Comparison of ENCODE assay signal across 1 cellular context in genomic region chr2:197079832-197080555, GRCh38.
TF ChIP-seq lines count a peak whose summit lies in the region.

No MANE protein-coding gene starts in this region.

TF ChIP-seq in WTC11, 78 proteins besides CTCF, POLR2A, EP300 and RAD21 (continued from another document):
- no peak for TF ChIP-seq AFF4 (CRISPR knock-in tag; IDR thresholded peaks at IDR 0.05; ENCODE audit: borderline replicate concordance)
- TF ChIP-seq ZNF416 (CRISPR knock-in tag; IDR thresholded peaks at IDR 0.05) = no peak
- TF ChIP-seq RELA (CRISPR knock-in tag; IDR thresholded peaks at IDR 0.05; ENCODE audit: borderline replicate concordance) = no peak
- no peak for TF ChIP-seq TEAD4 (CRISPR knock-in tag; IDR thresholded peaks at IDR 0.05)
